In genomic region chr1:203031467-203031866, GRCh38 we compare ENCODE assay signal across 14 cellular contexts. TPM values are rescaled to one million over a fixed set of nuclear protein-coding genes. Genes with fewer than 3 reads are reported as not detected.
A peak's percentile ranks its signal among the peaks of the same experiment; 100 is the strongest.
DNase-seq lines count a peak whose midpoint lies in the region; ATAC-seq and TF ChIP-seq lines count a peak whose summit lies in the region.
"Had no signal": no experiment of that assay in that cellular context is flagged by ENCODE, and none has a peak within 500 bp of the region (broad histone marks: within the 10 kb centered on the region; RNA-seq: fewer than 3 reads in every experiment).

No MANE protein-coding gene starts in this region.

- in situ Hi-C loops in G401 (cut with HindIII; ENCODE audit: low sequenced_read_pairs) = no loop called here

- H3K27ac Mint-ChIP-seq in chondrocyte (ENCODE audit: unreplicated experiment) = no peak overlapping the region
- H3K27ac Mint-ChIP-seq: activated B cell treated with CpG ODN at 0.5 μM for 24 hours had no signal

- intact Hi-C loops in Right ventricle myocardium inferior (cut with DNase I) = no loop called here

- peak; percentile 14 for DNase-seq in NCI-H2227 (lab: John Stamatoyannopoulos, UW; ENCODE audit: unreplicated experiment)
- no peak for DNase-seq in NCI-H2227 treated with DMSO at 0.1 percent for 48 hours (lab: John Stamatoyannopoulos, UW)
- DNase-seq in MV-4-11 (lab: John Stamatoyannopoulos, UW) = peak; percentile 12
- no peak for DNase-seq in chondrocyte (ENCODE audit: low spot score)
- DNase-seq in osteoblast (ENCODE audit: insufficient read length, low spot score, missing footprints) = peak; percentile 59
- DNase-seq in G401 (ENCODE audit: low spot score) = no peak
- DNase-seq in Right ventricle myocardium inferior (ENCODE audit: missing footprints) = no peak
- DNase-seq: activated B cell treated with CpG ODN at 0.5 μM for 24 hours; activated T-cell treated with anti-CD3 and anti-CD28 coated beads, Interleukin-2, amount 50 U/mL, for 48 hours; body of pancreas; naive thymus-derived CD8-positive, alpha-beta T cell; spleen; transverse colon had no signal

- no peaks in the 10 kb centered on the region for H3K9me3 ChIP-seq in osteoblast (ENCODE audit: low read depth, low read length)
- H3K9me3 ChIP-seq: body of pancreas, spleen, transverse colon had no signal

- peak; percentile 64 for TF ChIP-seq CTCF in chondrocyte (IDR thresholded peaks at IDR 0.05)
- TF ChIP-seq CTCF in osteoblast (IDR thresholded peaks at IDR 0.05; ENCODE audit: extremely low read depth, low read depth, low read length) = peak; percentile 76

- H3K4me3 ChIP-seq in osteoblast (ENCODE audit: insufficient read depth, low read length) = no peak overlapping the region
- H3K4me3 ChIP-seq: body of pancreas, spleen, transverse colon had no signal

- H3K4me1 Mint-ChIP-seq in chondrocyte (ENCODE audit: low read depth) = peaks cover 27% of the 10 kb centered on the region

- ATAC-seq in Right ventricle myocardium inferior = no peak
- no peak for ATAC-seq in HG03280 (IDR thresholded peaks at IDR 0.05; ENCODE audit: unreplicated experiment)
- ATAC-seq: body of pancreas; naive thymus-derived CD8-positive, alpha-beta T cell had no signal

- H3K4me3 Mint-ChIP-seq in chondrocyte (ENCODE audit: unreplicated experiment) = no peak overlapping the region
- H3K4me3 Mint-ChIP-seq: activated B cell treated with CpG ODN at 0.5 μM for 24 hours; naive thymus-derived CD8-positive, alpha-beta T cell had no signal

- H2AFZ ChIP-seq in osteoblast (ENCODE audit: low read length) = no peak overlapping the region

- no peaks in the 10 kb centered on the region for H3K79me2 ChIP-seq in osteoblast (ENCODE audit: insufficient read depth, low read length)

- H3K27me3 Mint-ChIP-seq in chondrocyte (ENCODE audit: low read depth) = no peaks in the 10 kb centered on the region

- H3K27ac ChIP-seq in osteoblast (ENCODE audit: low read depth, low read length) = no peak overlapping the region
- H3K27ac ChIP-seq: body of pancreas, spleen, transverse colon had no signal

- no peaks in the 10 kb centered on the region for H3K36me3 Mint-ChIP-seq in chondrocyte (ENCODE audit: low read depth)
- H3K36me3 Mint-ChIP-seq: naive thymus-derived CD8-positive, alpha-beta T cell had no signal

- peaks cover 11% of the 10 kb centered on the region for H3K27me3 ChIP-seq in osteoblast (ENCODE audit: insufficient read depth, low read length)
- H3K27me3 ChIP-seq: body of pancreas had no signal

- H3K36me3 ChIP-seq in osteoblast (ENCODE audit: insufficient read depth, low read length) = no peaks in the 10 kb centered on the region
- H3K36me3 ChIP-seq: spleen, transverse colon had no signal

- peaks cover 4% of the 10 kb centered on the region for H3K4me1 ChIP-seq in osteoblast (ENCODE audit: insufficient read depth, low read length)

- H3K9me3 Mint-ChIP-seq in chondrocyte (ENCODE audit: low read depth) = no peaks in the 10 kb centered on the region
- H3K9me3 Mint-ChIP-seq: activated B cell treated with CpG ODN at 0.5 μM for 24 hours; naive thymus-derived CD8-positive, alpha-beta T cell had no signal

- H4K20me1 ChIP-seq in osteoblast (ENCODE audit: insufficient read depth, low read length) = no peaks in the 10 kb centered on the region

- no peak overlapping the region for H3K4me2 ChIP-seq in osteoblast (ENCODE audit: insufficient read depth, low read length)

RNA-seq across cellular contexts. Expression of gene PPFIA4, which starts 5.2 kb away (rescaled TPM):
- 6.0 to 16.3 TPM (median 14.7 TPM) in 3 replicates for total RNA-seq in chondrocyte
- total RNA-seq in osteoblast = 8.0 and 10.9 TPM in 2 replicates
- 2.1 and 3.4 TPM in 2 replicates for total RNA-seq in G401 (2014; rRNA removed; shearing (Covaris generic))
- 22.2 TPM for total RNA-seq in Right ventricle myocardium inferior
- total RNA-seq: body of pancreas had no signal

RNA-seq across cellular contexts. Expression of gene TMEM183A, which starts 24.3 kb away (rescaled TPM):
- total RNA-seq in chondrocyte (51.4 to 59.1 TPM (median 55.5 TPM) in 3 replicates), osteoblast (116 and 118 TPM in 2 replicates), Right ventricle myocardium inferior (24.0 TPM)
- total RNA-seq in G401 (2014; rRNA removed; shearing (Covaris generic)) = 177 and 200 TPM in 2 replicates

RNA-seq across cellular contexts. Expression of gene MYOG, which starts 54.3 kb away (rescaled TPM):
- total RNA-seq in chondrocyte (not detected in 3 replicates), osteoblast (not detected in 2 replicates), Right ventricle myocardium inferior (not detected)
- not detected in 2 replicates for total RNA-seq in G401 (2014; rRNA removed; shearing (Covaris generic))
- total RNA-seq: activated B cell treated with CpG ODN at 0.5 μM for 24 hours; body of pancreas; naive thymus-derived CD8-positive, alpha-beta T cell; spleen; transverse colon had no signal

Comparison
In these comparisons a context has a peak if more than half of its experiments do, and no peak if none do; other contexts are left out.
1. DNase-seq: peak in NCI-H2227 (single experiment), MV-4-11 (single experiment) and osteoblast (single experiment); none in NCI-H2227 treated with DMSO at 0.1 percent for 48 hours (single experiment), chondrocyte (single experiment), G401 (single experiment) and Right ventricle myocardium inferior (single experiment).